Comparison of ENCODE assay signal across 8 cellular contexts in the genomic region with DNA sequence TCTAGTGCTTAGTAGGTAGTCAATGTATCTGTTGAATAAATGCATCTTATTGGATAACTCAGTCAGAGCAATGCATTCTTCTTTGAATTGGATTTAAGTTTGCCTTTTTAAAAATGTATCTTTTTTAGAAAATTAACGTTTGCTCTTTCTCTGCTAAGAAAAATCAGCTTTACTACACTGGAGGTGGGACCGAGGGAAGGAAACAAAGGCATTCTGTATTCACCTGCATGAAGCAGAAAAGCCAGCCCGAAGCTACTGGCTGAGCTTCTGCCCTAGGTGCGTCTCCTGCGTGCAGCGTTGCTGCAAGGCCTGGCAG. TPM values are rescaled to one million over a fixed set of nuclear protein-coding genes. Genes with fewer than 3 reads are reported as not detected.
DNase-seq lines count a peak whose midpoint lies in the region; ATAC-seq, FAIRE-seq and TF ChIP-seq lines count a peak whose summit lies in the region.

No MANE protein-coding gene starts in this region.

- H3K27me3 ChIP-seq in Caco-2 (replicated peaks; ENCODE audit: control insufficient read depth, insufficient read depth, low read length) (no peaks in the 10 kb centered on the region), endothelial cell of umbilical vein (ENCODE audit: control insufficient read depth in 2 of 2, insufficient read depth in 2 of 2, low read length in 2 of 2) (no peaks in the 10 kb centered on the region), pancreas (no peaks in the 10 kb centered on the region)

- H3K4me3 Mint-ChIP-seq in Caco-2 (ENCODE audit: unreplicated experiment), result peak overlapping the region; percentile 94

- no peaks in the 10 kb centered on the region for H3K9me1 ChIP-seq in endothelial cell of umbilical vein (replicated peaks; ENCODE audit: control insufficient read depth, extremely low read depth, insufficient read depth, low read length)

- WGBS in pancreas, 2 donors, result 2% methylated on average over 6 of the region's 6 CpGs

- no peak for FAIRE-seq in endothelial cell of umbilical vein (lab: Jason Lieb, UNC)
- FAIRE-seq in pancreas (lab: Jason Lieb, UNC), result no peak

- H3K27me3 Mint-ChIP-seq in Caco-2 (ENCODE audit: insufficient read depth, unreplicated experiment), result no peaks in the 10 kb centered on the region

- CTCF ChIA-PET in Caco-2 (lab: Charles Lee) (interaction anchor here (1.2 to 1.7 kb wide), 6 partner anchors 9 to 185 kb away, joined by 3 to 8 read pairs (median 4); no protein-coding TSS in a partner anchor), OCI-LY7 (lab: Charles Lee; ENCODE audit: unreplicated experiment) (interaction anchor here (0.6 to 1.7 kb wide), 4 partner anchors 15 to 124 kb away, joined by 3 to 7 read pairs (median 3); no protein-coding TSS in a partner anchor), endothelial cell of umbilical vein (lab: Charles Lee) (interaction anchor here (0.7 to 4.4 kb wide), 9 partner anchors 16 to 42 kb away, joined by 3 to 31 read pairs (median 4); no protein-coding TSS in a partner anchor)

- H3K9ac ChIP-seq in endothelial cell of umbilical vein (replicated peaks; ENCODE audit: extremely low read depth, insufficient read depth, low read length), result peak overlapping the region; percentile 55

- DNase-seq in Caco-2 (no peak), OCI-LY7 (ENCODE audit: low spot score) (no peak), endothelial cell of umbilical vein (ENCODE audit: low read depth, low spot score) (no peak), pancreas (no peak), SIG-M5 (lab: John Stamatoyannopoulos, UW) (no peak), NCI-H187 (lab: John Stamatoyannopoulos, UW) (no peak)
- DNase-seq in stimulated activated CD8-positive, alpha-beta memory T cell treated with anti-CD3 and anti-CD28 coated beads, Interleukin-4, amount 100 ng/mL, for 48 hours, result no peak

- POLR2A ChIA-PET in Caco-2 (lab: Charles Lee), result interaction anchor here (0.6 to 1.9 kb wide), 8 partner anchors 9 to 41 kb away, joined by 3 to 25 read pairs (median 8); no protein-coding TSS in a partner anchor
- POLR2A ChIA-PET in OCI-LY7 (lab: Charles Lee), result interaction anchor here (0.7 to 7.2 kb wide), 16 partner anchors 8 to 602 kb away, joined by 3 to 68 read pairs (median 6); no protein-coding TSS in a partner anchor
- POLR2A ChIA-PET in endothelial cell of umbilical vein (lab: Charles Lee), result interaction anchor here (1.0 to 3.5 kb wide), 7 partner anchors 18 to 42 kb away, joined by 6 to 28 read pairs (median 9); no protein-coding TSS in a partner anchor

- peak overlapping the region; percentile 74; the same call in 1 of the 2 replicates for H2AFZ ChIP-seq in OCI-LY7 (ENCODE audit: low read length)
- no peak overlapping the region for H2AFZ ChIP-seq in endothelial cell of umbilical vein (ENCODE audit: low read depth, low read length)

- peak overlapping the region; percentile 63 for H3K27ac ChIP-seq in OCI-LY7 (ENCODE audit: low read depth, low read length, poor library complexity, severe bottlenecking)
- peak overlapping the region; percentile 90 for H3K27ac ChIP-seq in endothelial cell of umbilical vein (ENCODE audit: insufficient read depth, low read depth, low read length)
- peak overlapping the region; percentile 75 to 99 (median 93) for H3K27ac ChIP-seq in pancreas

- H3K4me1 Mint-ChIP-seq in Caco-2 (ENCODE audit: low read depth, unreplicated experiment), result peaks cover 27% of the 10 kb centered on the region

- H3K4me2 ChIP-seq in OCI-LY7 (ENCODE audit: low read length), result peak overlapping the region; percentile 83
- H3K4me2 ChIP-seq in endothelial cell of umbilical vein (ENCODE audit: insufficient read depth, low read length), result peak overlapping the region; percentile 62

- dilution Hi-C loops in endothelial cell of umbilical vein (cut with MboI; ENCODE audit: extremely low pct_ligation_motif_present, low sequenced_read_pairs), result no loop called here

- no peaks in the 10 kb centered on the region for H3K9me2 ChIP-seq in OCI-LY7 (ENCODE audit: insufficient read depth, low read length)

- H3K36me3 Mint-ChIP-seq in Caco-2 (ENCODE audit: insufficient read depth, unreplicated experiment), result peaks cover 13% of the 10 kb centered on the region

- peak overlapping the region; percentile 97 for H3K27ac Mint-ChIP-seq in Caco-2 (ENCODE audit: unreplicated experiment)

- H3K4me3 ChIP-seq in Caco-2 (ENCODE audit: low read depth, low read length) (peak overlapping the region; percentile 41), OCI-LY7 (ENCODE audit: low read depth, low read length, poor library complexity, severe bottlenecking) (peak overlapping the region; percentile 63), endothelial cell of umbilical vein (replicated peaks in 1 of 3; ENCODE audit: insufficient read depth in 1 of 3, low read depth in 1 of 3, low read length in 3 of 3) (peak overlapping the region in 1 of 3 experiments; percentile 33), pancreas (peak overlapping the region; percentile 26 to 41 (median 31))

- H3K9me3 ChIP-seq in Caco-2 (no peaks in the 10 kb centered on the region), OCI-LY7 (ENCODE audit: low read length) (peaks cover 5% of the 10 kb centered on the region; the same call in 1 of the 2 replicates), endothelial cell of umbilical vein (replicated peaks; ENCODE audit: control insufficient read depth, insufficient read depth, low read length) (no peaks in the 10 kb centered on the region), pancreas (no peaks in the 10 kb centered on the region)

- no peak for TF ChIP-seq POLR2A in endothelial cell of umbilical vein (IDR thresholded peaks at IDR 0.05; ENCODE audit: low read depth, low read length)

- H3K4me1 ChIP-seq in Caco-2 (peaks cover 38% of the 10 kb centered on the region), OCI-LY7 (ENCODE audit: insufficient read depth, low read length, poor library complexity, severe bottlenecking) (peaks cover 60% of the 10 kb centered on the region), endothelial cell of umbilical vein (ENCODE audit: control insufficient read depth, extremely low read depth, insufficient read depth, low read length) (peaks cover 51% of the 10 kb centered on the region), pancreas (peaks cover 21 to 33% (median 24%) of the 10 kb centered on the region in 3 donors)

- intact Hi-C loops in Caco-2 (cut with micrococcal nuclease; ENCODE audit: unreplicated experiment), result loop anchor here (1.0 kb wide), 5 partner anchors 9 to 176 kb away; partner anchors contain the start of gene ITGB1
- intact Hi-C loops in OCI-LY7 (cut with micrococcal nuclease; ENCODE audit: unreplicated experiment), result loop anchor here (1.0 kb wide), 1 partner anchor 8 kb away; no protein-coding TSS in a partner anchor
- intact Hi-C loops in endothelial cell of umbilical vein (cut with micrococcal nuclease), result loop anchor here (1.0 to 5.0 kb wide), 5 partner anchors 18 to 272 kb away; partner anchors contain the start of gene ITGB1
- intact Hi-C loops in pancreas (cut with DNase I), result no loop called here

- H3K79me2 ChIP-seq in OCI-LY7 (ENCODE audit: insufficient read depth, low read depth, low read length) (no peaks in the 10 kb centered on the region), endothelial cell of umbilical vein (ENCODE audit: control insufficient read depth, insufficient read depth, low read length) (no peaks in the 10 kb centered on the region)

- TF ChIP-seq CTCF in Caco-2 (IDR thresholded peaks at IDR 0.05; ENCODE audit: insufficient read depth in 1 of 2, low read depth in 1 of 2, low read length in 1 of 2, severe bottlenecking in 1 of 2, unreplicated experiment in 1 of 2), result no peak
- TF ChIP-seq CTCF in OCI-LY7 (conservative IDR thresholded peaks at IDR 0.05; ENCODE audit: low read length), result no peak
- no peak for TF ChIP-seq CTCF in endothelial cell of umbilical vein (IDR thresholded peaks at IDR 0.05; ENCODE audit: extremely low read depth in 1 of 2, insufficient read depth in 1 of 2, low read depth in 1 of 2, low read length in 2 of 2)
- no peak for TF ChIP-seq CTCF in pancreas (IDR thresholded peaks at IDR 0.05)

- ATAC-seq in pancreas (no peak), GM21528 (IDR thresholded peaks at IDR 0.05; ENCODE audit: low FRiP score, unreplicated experiment) (no peak)

- BruUV-seq in Caco-2 (replicated peaks; lab: Mats Ljungman, UMichigan), result TSS peak; percentile 73
- no TSS peak for BruUV-seq in OCI-LY7 (replicated peaks; lab: Mats Ljungman, UMichigan)
- BruUV-seq in endothelial cell of umbilical vein (replicated peaks; lab: Mats Ljungman, UMichigan), result TSS peak; percentile 48

- H4K20me1 ChIP-seq in OCI-LY7 (ENCODE audit: insufficient read depth, low read length) (no peaks in the 10 kb centered on the region), endothelial cell of umbilical vein (replicated peaks; ENCODE audit: control insufficient read depth, extremely low read depth, insufficient read depth, low read length) (no peaks in the 10 kb centered on the region)

- H3K36me3 ChIP-seq in Caco-2 (ENCODE audit: control insufficient read depth, insufficient read depth, low read length) (no peaks in the 10 kb centered on the region), OCI-LY7 (ENCODE audit: insufficient read depth, low read length) (peaks cover 5% of the 10 kb centered on the region; the same call in 1 of the 2 replicates), endothelial cell of umbilical vein (ENCODE audit: control insufficient read depth in 2 of 2, extremely low read depth in 1 of 2, insufficient read depth in 2 of 2, low read length in 2 of 2) (no peaks in the 10 kb centered on the region), pancreas (no peaks in the 10 kb centered on the region)

- H3K9me3 Mint-ChIP-seq in Caco-2 (ENCODE audit: unreplicated experiment), result no peaks in the 10 kb centered on the region

TF ChIP-seq in endothelial cell of umbilical vein, 7 proteins besides CTCF, POLR2A, EP300 and RAD21 (continues in another document):
- TF ChIP-seq, protein P1, sequence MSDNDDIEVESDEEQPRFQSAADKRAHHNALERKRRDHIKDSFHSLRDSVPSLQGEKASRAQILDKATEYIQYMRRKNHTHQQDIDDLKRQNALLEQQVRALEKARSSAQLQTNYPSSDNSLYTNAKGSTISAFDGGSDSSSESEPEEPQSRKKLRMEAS (IDR thresholded peaks at IDR 0.05; ENCODE audit: insufficient read depth, insufficient read length), result no peak
- TF ChIP-seq GATA2 (IDR thresholded peaks at IDR 0.05; ENCODE audit: insufficient read depth, insufficient read length, low read depth, low read length), result no peak

RNA-seq across cellular contexts. Expression of gene ITGB1, which starts 22.2 kb away (rescaled TPM):
- total RNA-seq in Caco-2 (2022) (404 and 474 TPM in 2 replicates), OCI-LY7 (2022) (167 and 199 TPM in 2 replicates), endothelial cell of umbilical vein (1,125 and 1,147 TPM in 2 replicates), pancreas (100 to 1,000 TPM in 5 of 6 donors, 10 to 100 TPM in 1; 81.8 to 316 (median 125) TPM)
- total RNA-seq in OCI-LY7 (2014; rRNA removed; shearing (Covaris generic)), result 165 and 179 TPM in 2 replicates
- polyA plus RNA-seq in endothelial cell of umbilical vein (313 and 424 TPM in 2 replicates), pancreas (10 to 100 TPM; 44.0 to 97.3 TPM)
- polyA plus RNA-seq in endothelial cell of umbilical vein (2011; cell fraction: cytosol; rRNA removed), result 480 and 502 TPM in 2 replicates
- 255 and 459 TPM in 2 replicates for polyA plus RNA-seq in endothelial cell of umbilical vein (2011; cell fraction: nucleus; rRNA removed)
- polyA plus RNA-seq in endothelial cell of umbilical vein (2012), result 1,054 and 1,144 TPM in 2 replicates
- 909 and 1,209 TPM in 2 replicates for polyA minus RNA-seq in endothelial cell of umbilical vein
- polyA minus RNA-seq in endothelial cell of umbilical vein (2011; cell fraction: cytosol; rRNA and poly(A)+ RNA removed), result 134 TPM
- polyA minus RNA-seq in endothelial cell of umbilical vein (2011; cell fraction: nucleus; rRNA and poly(A)+ RNA removed), result 270 and 336 TPM in 2 replicates

Comparison
In these comparisons a context has a peak if more than half of its experiments do, and no peak if none do; other contexts are left out.
1. intact Hi-C loops: an anchor here in Caco-2 (1.0 kb wide), OCI-LY7 (1.0 kb wide) and endothelial cell of umbilical vein (1.0 to 5.0 kb wide); none called in pancreas.